9 cellular contexts compared by ENCODE assay signal in the genomic region with DNA sequence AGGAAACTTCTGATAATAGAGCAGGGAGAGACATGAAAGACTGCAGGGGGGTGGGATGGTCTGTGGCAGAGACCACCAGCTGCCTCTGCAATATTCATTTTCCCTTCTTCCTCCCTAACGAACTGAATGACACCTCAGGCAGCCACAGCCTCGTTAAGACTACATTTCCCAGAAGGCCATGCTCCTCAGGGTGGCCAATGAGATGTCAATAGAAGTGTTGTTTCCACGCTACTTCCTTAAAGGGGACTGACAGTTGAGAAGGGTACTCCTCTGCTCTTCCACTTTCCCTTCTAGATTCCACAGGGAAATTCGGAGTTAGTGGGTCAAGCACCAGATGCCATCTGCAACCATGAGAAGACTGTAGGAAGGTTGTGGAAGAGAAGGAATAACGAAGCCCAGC. TPM values are rescaled to one million over a fixed set of nuclear protein-coding genes. Genes with fewer than 3 reads are reported as not detected.
DNase-seq lines count a peak whose midpoint lies in the region; ATAC-seq, FAIRE-seq and TF ChIP-seq lines count a peak whose summit lies in the region.
"Had no signal": no experiment of that assay in that cellular context is flagged by ENCODE, and none has a peak within 500 bp of the region (broad histone marks: within the 10 kb centered on the region; RNA-seq: fewer than 3 reads in every experiment).

No MANE protein-coding gene starts in this region.

- H3K27ac ChIP-seq in astrocyte (ENCODE audit: low read depth, low read length): no peak overlapping the region

- H3K4me1 Mint-ChIP-seq in astrocyte (ENCODE audit: low read depth, unreplicated experiment): peaks cover 6% of the 10 kb centered on the region
- peaks cover 0 to 3% of the 10 kb centered on the region in 2 donors for H3K4me1 Mint-ChIP-seq in effector memory CD8-positive, alpha-beta T cell (ENCODE audit: low read depth in 2 of 2)

- no peaks in the 10 kb centered on the region for H3K9me3 ChIP-seq in astrocyte (ENCODE audit: insufficient read depth, low read depth, low read length)

- ATAC-seq in GM21515 (IDR thresholded peaks at IDR 0.05; ENCODE audit: unreplicated experiment): peak; percentile 96
- no peak for ATAC-seq in effector memory CD8-positive, alpha-beta T cell (replicated peaks)

- H3K36me3 ChIP-seq in astrocyte (ENCODE audit: insufficient read depth, low read length): no peaks in the 10 kb centered on the region

- no peaks in the 10 kb centered on the region for H3K4me1 ChIP-seq in astrocyte (ENCODE audit: insufficient read depth, low read length)

- no peak overlapping the region for H3K4me2 ChIP-seq in astrocyte (ENCODE audit: low read length)

- H3K27me3 ChIP-seq in astrocyte (ENCODE audit: insufficient read depth, low read length): no peaks in the 10 kb centered on the region

- FAIRE-seq in astrocyte (lab: Jason Lieb, UNC): no peak
- FAIRE-seq: A204.1 had no signal

- no peak overlapping the region for H3K9ac ChIP-seq in astrocyte (ENCODE audit: low read length)

- DNase-seq in DMS53 (lab: John Stamatoyannopoulos, UW): peak; percentile 49
- no peak for DNase-seq in DMS53 treated with DMSO at 0.1 percent for 48 hours (lab: John Stamatoyannopoulos, UW; ENCODE audit: unreplicated experiment)
- peak; percentile 43 for DNase-seq in HuH-7 (ENCODE audit: low spot score)
- no peak for DNase-seq in astrocyte (ENCODE audit: low read depth)
- peak; percentile 37 for DNase-seq in kidney tubule cell (ENCODE audit: low spot score)
- no peak for DNase-seq in DMS114 treated with DMSO at 0.1 percent for 48 hours (lab: John Stamatoyannopoulos, UW; ENCODE audit: unreplicated experiment)
- DNase-seq in effector memory CD8-positive, alpha-beta T cell: no peak

- H3K27me3 Mint-ChIP-seq in astrocyte (ENCODE audit: low read depth, unreplicated experiment): no peaks in the 10 kb centered on the region
- peaks cover 13 to 16% of the 10 kb centered on the region in 2 donors for H3K27me3 Mint-ChIP-seq in effector memory CD8-positive, alpha-beta T cell

- no peak for TF ChIP-seq CTCF in astrocyte (IDR thresholded peaks at IDR 0.05; ENCODE audit: insufficient read depth, low read depth, low read length)

- H2AFZ ChIP-seq in astrocyte (ENCODE audit: low read depth, low read length): no peak overlapping the region

- H3K27ac Mint-ChIP-seq in astrocyte (ENCODE audit: unreplicated experiment): peak overlapping the region; percentile 63
- H3K27ac Mint-ChIP-seq in effector memory CD8-positive, alpha-beta T cell: no peak overlapping the region

- no peaks in the 10 kb centered on the region for H3K79me2 ChIP-seq in astrocyte (ENCODE audit: insufficient read depth, low read length)

- peaks cover 2% of the 10 kb centered on the region for H3K9me3 Mint-ChIP-seq in astrocyte (ENCODE audit: unreplicated experiment)
- peaks cover 0 to 2% of the 10 kb centered on the region in 2 donors for H3K9me3 Mint-ChIP-seq in effector memory CD8-positive, alpha-beta T cell

- no peaks in the 10 kb centered on the region for H4K20me1 ChIP-seq in astrocyte (ENCODE audit: insufficient read depth, low read length)

- peaks cover 2% of the 10 kb centered on the region for H3K36me3 Mint-ChIP-seq in astrocyte (ENCODE audit: low read depth, unreplicated experiment)
- no peaks in the 10 kb centered on the region for H3K36me3 Mint-ChIP-seq in effector memory CD8-positive, alpha-beta T cell (ENCODE audit: insufficient read depth)

- no peak overlapping the region for H3K4me3 Mint-ChIP-seq in astrocyte (ENCODE audit: unreplicated experiment)
- no peak overlapping the region for H3K4me3 Mint-ChIP-seq in effector memory CD8-positive, alpha-beta T cell

- H3K4me3 ChIP-seq in astrocyte (ENCODE audit: insufficient read depth, low read depth, low read length): no peak overlapping the region

RNA-seq across cellular contexts. Expression of a gene that starts 52.0 kb away (rescaled TPM):
- total RNA-seq in astrocyte: 31.1 and 35.1 TPM in 2 replicates

Comparison
In these comparisons a context has a peak if more than half of its experiments do, and no peak if none do; other contexts are left out.
1. DNase-seq: peak in DMS53 (single experiment), HuH-7 (single experiment) and kidney tubule cell (single experiment); none in DMS53 treated with DMSO at 0.1 percent for 48 hours (single experiment), astrocyte (single experiment), DMS114 treated with DMSO at 0.1 percent for 48 hours (single experiment) and effector memory CD8-positive, alpha-beta T cell (0 of 3).